Comparison of ENCODE assay signal across 6 cellular contexts in the genomic region with DNA sequence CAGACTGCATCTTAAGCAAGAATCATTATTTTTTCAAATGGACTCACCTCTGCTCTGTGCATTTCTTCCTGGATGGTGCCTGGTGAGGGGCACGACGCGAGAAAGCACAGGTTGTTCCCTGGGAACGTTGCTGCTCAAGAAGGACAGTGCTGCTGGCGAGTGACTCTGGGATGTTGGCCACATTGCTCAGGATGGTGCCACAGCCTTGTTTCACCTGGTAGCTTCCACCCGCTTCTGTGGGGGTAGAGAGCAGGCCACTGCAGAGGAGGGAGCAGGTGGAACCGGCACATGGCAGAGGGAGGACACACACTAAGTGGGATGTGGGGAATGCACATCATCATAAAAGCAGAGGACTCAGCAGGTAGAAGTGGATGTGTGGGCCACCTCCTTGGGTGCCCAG.
"Had no signal": no experiment of that assay in that cellular context is flagged by ENCODE, and none has a peak within 500 bp of the region (broad histone marks: within the 10 kb centered on the region; RNA-seq: fewer than 3 reads in every experiment).

No MANE protein-coding gene starts in this region.

- H2AFZ ChIP-seq: GM23338 had no signal

- H3K9me3 Mint-ChIP-seq: H9 had no signal

- H3K4me1 Mint-ChIP-seq: GM23338, IgD-negative memory B cell had no signal

- H3K36me3 Mint-ChIP-seq: IgD-negative memory B cell had no signal

- H3K27me3 Mint-ChIP-seq: IgD-negative memory B cell had no signal

- H3K4me3 ChIP-seq: GM23338 had no signal

- H3K4me2 ChIP-seq: GM23338 had no signal

- DNase-seq: H9, HCEC 1CT, KBM-7 had no signal

- H3K27ac ChIP-seq: HL-60 had no signal

- H3K27ac Mint-ChIP-seq: GM23338, H9, IgD-negative memory B cell had no signal

- H3K4me3 Mint-ChIP-seq: GM23338, H9 had no signal
